13 cellular contexts compared by ENCODE assay signal in genomic region chr4:169493164-169493524, GRCh38.
"Had no signal": no experiment of that assay in that cellular context is flagged by ENCODE, and none has a peak within 500 bp of the region (broad histone marks: within the 10 kb centered on the region; RNA-seq: fewer than 3 reads in every experiment).

No MANE protein-coding gene starts in this region.

- H3K9me3 Mint-ChIP-seq: activated naive CD8-positive, alpha-beta T cell treated with anti-CD3 and anti-CD28 coated beads, Interleukin-2, amount 10 ng/mL, durations not matched to agents 7 days and 5 days; T-helper 1 cell treated with Interleukin-12 subunit alpha and Interleukin-12 subunit beta and Interleukin-4 antibody, amounts not matched to agents 30 μg/mL and 1 μg/mL, for 36 hours had no signal

- H3K27ac ChIP-seq: dorsolateral prefrontal cortex, hepatocyte, right atrium auricular region, skin epidermis, transverse colon had no signal

- H3K4me3 ChIP-seq: dorsolateral prefrontal cortex, hepatocyte, mucosa of descending colon, right atrium auricular region, skin epidermis, transverse colon had no signal

- H3K4me3 Mint-ChIP-seq: activated naive CD8-positive, alpha-beta T cell treated with anti-CD3 and anti-CD28 coated beads, Interleukin-2, amount 10 ng/mL, durations not matched to agents 7 days and 5 days; naive thymus-derived CD4-positive, alpha-beta T cell; T-helper 1 cell treated with Interleukin-12 subunit alpha and Interleukin-12 subunit beta and Interleukin-4 antibody, amounts not matched to agents 30 μg/mL and 1 μg/mL, for 36 hours had no signal

- H3K9me3 ChIP-seq: transverse colon had no signal

- H3K27me3 Mint-ChIP-seq: activated naive CD8-positive, alpha-beta T cell treated with anti-CD3 and anti-CD28 coated beads, Interleukin-2, amount 10 ng/mL, durations not matched to agents 7 days and 5 days; naive thymus-derived CD4-positive, alpha-beta T cell; progenitor cell of endocrine pancreas had no signal

- DNase-seq: activated CD8-positive, alpha-beta memory T cell treated with anti-CD3 and anti-CD28 coated beads for 24 hours; activated naive CD4-positive, alpha-beta T cell; aorta; dorsolateral prefrontal cortex had no signal

- H3K36me3 ChIP-seq: right atrium auricular region, transverse colon had no signal

- H3K4me1 ChIP-seq: right atrium auricular region, transverse colon had no signal

- H3K27ac Mint-ChIP-seq: activated naive CD8-positive, alpha-beta T cell treated with anti-CD3 and anti-CD28 coated beads, Interleukin-2, amount 10 ng/mL, durations not matched to agents 7 days and 5 days; T-helper 1 cell treated with Interleukin-12 subunit alpha and Interleukin-12 subunit beta and Interleukin-4 antibody, amounts not matched to agents 30 μg/mL and 1 μg/mL, for 36 hours had no signal

- H3K27me3 ChIP-seq: dorsolateral prefrontal cortex, hepatocyte, right atrium auricular region, transverse colon had no signal
